Comparison of ENCODE assay signal across 1 cellular context in genomic region chr6:44237021-44237812, GRCh38.
TF ChIP-seq lines count a peak whose summit lies in the region.

No MANE protein-coding gene starts in this region.

TF ChIP-seq in WTC11, 78 proteins besides CTCF, POLR2A, EP300 and RAD21 (continued from another document):
- TF ChIP-seq CDX4 (CRISPR knock-in tag; IDR thresholded peaks at IDR 0.05; ENCODE audit: borderline replicate concordance) (no peak), ZNF121 (CRISPR knock-in tag; IDR thresholded peaks at IDR 0.05) (no peak), IRF2 (CRISPR knock-in tag; IDR thresholded peaks at IDR 0.05; ENCODE audit: borderline replicate concordance, low read depth) (no peak), GABPB1 (CRISPR knock-in tag; IDR thresholded peaks at IDR 0.05) (no peak), ZNF423 (CRISPR knock-in tag; IDR thresholded peaks at IDR 0.05) (no peak), ZBTB21 (CRISPR knock-in tag; IDR thresholded peaks at IDR 0.05; ENCODE audit: borderline replicate concordance) (no peak), ELF4 (CRISPR knock-in tag; IDR thresholded peaks at IDR 0.05; ENCODE audit: low read depth) (no peak), RORB (CRISPR knock-in tag; IDR thresholded peaks at IDR 0.05) (no peak), SOX15 (CRISPR knock-in tag; IDR thresholded peaks at IDR 0.05) (no peak), NR2C2 (CRISPR knock-in tag; IDR thresholded peaks at IDR 0.05) (no peak), NR3C1 (CRISPR knock-in tag; conservative IDR thresholded peaks at IDR 0.05; ENCODE audit: low read depth) (no peak), FOXP1 (CRISPR knock-in tag; IDR thresholded peaks at IDR 0.05; ENCODE audit: borderline replicate concordance) (0 out of 2 replicates have a peak, but pooled peaks have one; percentile 19), CREB1 (CRISPR knock-in tag; IDR thresholded peaks at IDR 0.05) (peak; percentile 28)
- TF ChIP-seq, protein P1, sequence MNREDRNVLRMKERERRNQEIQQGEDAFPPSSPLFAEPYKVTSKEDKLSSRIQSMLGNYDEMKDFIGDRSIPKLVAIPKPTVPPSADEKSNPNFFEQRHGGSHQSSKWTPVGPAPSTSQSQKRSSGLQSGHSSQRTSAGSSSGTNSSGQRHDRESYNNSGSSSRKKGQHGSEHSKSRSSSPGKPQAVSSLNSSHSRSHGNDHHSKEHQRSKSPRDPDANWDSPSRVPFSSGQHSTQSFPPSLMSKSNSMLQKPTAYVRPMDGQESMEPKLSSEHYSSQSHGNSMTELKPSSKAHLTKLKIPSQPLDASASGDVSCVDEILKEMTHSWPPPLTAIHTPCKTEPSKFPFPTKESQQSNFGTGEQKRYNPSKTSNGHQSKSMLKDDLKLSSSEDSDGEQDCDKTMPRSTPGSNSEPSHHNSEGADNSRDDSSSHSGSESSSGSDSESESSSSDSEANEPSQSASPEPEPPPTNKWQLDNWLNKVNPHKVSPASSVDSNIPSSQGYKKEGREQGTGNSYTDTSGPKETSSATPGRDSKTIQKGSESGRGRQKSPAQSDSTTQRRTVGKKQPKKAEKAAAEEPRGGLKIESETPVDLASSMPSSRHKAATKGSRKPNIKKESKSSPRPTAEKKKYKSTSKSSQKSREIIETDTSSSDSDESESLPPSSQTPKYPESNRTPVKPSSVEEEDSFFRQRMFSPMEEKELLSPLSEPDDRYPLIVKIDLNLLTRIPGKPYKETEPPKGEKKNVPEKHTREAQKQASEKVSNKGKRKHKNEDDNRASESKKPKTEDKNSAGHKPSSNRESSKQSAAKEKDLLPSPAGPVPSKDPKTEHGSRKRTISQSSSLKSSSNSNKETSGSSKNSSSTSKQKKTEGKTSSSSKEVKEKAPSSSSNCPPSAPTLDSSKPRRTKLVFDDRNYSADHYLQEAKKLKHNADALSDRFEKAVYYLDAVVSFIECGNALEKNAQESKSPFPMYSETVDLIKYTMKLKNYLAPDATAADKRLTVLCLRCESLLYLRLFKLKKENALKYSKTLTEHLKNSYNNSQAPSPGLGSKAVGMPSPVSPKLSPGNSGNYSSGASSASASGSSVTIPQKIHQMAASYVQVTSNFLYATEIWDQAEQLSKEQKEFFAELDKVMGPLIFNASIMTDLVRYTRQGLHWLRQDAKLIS (CRISPR knock-in tag; IDR thresholded peaks at IDR 0.05; ENCODE audit: borderline replicate concordance) = 0 out of 2 replicates have a peak, but pooled peaks have one; percentile 24
- TF ChIP-seq, protein P2, sequence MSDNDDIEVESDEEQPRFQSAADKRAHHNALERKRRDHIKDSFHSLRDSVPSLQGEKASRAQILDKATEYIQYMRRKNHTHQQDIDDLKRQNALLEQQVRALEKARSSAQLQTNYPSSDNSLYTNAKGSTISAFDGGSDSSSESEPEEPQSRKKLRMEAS (CRISPR knock-in tag; IDR thresholded peaks at IDR 0.05) = peak; percentile 28; the same call in 1 of the 2 replicates
- TF ChIP-seq, protein P3, sequence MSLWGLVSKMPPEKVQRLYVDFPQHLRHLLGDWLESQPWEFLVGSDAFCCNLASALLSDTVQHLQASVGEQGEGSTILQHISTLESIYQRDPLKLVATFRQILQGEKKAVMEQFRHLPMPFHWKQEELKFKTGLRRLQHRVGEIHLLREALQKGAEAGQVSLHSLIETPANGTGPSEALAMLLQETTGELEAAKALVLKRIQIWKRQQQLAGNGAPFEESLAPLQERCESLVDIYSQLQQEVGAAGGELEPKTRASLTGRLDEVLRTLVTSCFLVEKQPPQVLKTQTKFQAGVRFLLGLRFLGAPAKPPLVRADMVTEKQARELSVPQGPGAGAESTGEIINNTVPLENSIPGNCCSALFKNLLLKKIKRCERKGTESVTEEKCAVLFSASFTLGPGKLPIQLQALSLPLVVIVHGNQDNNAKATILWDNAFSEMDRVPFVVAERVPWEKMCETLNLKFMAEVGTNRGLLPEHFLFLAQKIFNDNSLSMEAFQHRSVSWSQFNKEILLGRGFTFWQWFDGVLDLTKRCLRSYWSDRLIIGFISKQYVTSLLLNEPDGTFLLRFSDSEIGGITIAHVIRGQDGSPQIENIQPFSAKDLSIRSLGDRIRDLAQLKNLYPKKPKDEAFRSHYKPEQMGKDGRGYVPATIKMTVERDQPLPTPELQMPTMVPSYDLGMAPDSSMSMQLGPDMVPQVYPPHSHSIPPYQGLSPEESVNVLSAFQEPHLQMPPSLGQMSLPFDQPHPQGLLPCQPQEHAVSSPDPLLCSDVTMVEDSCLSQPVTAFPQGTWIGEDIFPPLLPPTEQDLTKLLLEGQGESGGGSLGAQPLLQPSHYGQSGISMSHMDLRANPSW (CRISPR knock-in tag; conservative IDR thresholded peaks at IDR 0.05; ENCODE audit: low read depth) = no peak
- TF ChIP-seq, protein P4, sequence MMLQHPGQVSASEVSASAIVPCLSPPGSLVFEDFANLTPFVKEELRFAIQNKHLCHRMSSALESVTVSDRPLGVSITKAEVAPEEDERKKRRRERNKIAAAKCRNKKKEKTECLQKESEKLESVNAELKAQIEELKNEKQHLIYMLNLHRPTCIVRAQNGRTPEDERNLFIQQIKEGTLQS (CRISPR knock-in tag; conservative IDR thresholded peaks at IDR 0.05) = no peak
